Comparison of ENCODE assay signal across 29 cellular contexts in genomic region chr5:102617857-102618187, GRCh38.
DNase-seq lines count a peak whose midpoint lies in the region; ATAC-seq, FAIRE-seq and TF ChIP-seq lines count a peak whose summit lies in the region.
"Had no signal": no experiment of that assay in that cellular context is flagged by ENCODE, and none has a peak within 500 bp of the region (broad histone marks: within the 10 kb centered on the region; RNA-seq: fewer than 3 reads in every experiment).

No MANE protein-coding gene starts in this region.

- in situ Hi-C loops in G401 (cut with HindIII; ENCODE audit: low sequenced_read_pairs), result no loop called here

- H4K20me1 ChIP-seq in PC-3 (ENCODE audit: low read length) (no peaks in the 10 kb centered on the region), hepatocyte (ENCODE audit: insufficient read depth, poor library complexity, severe bottlenecking) (no peaks in the 10 kb centered on the region)

- H3K4me1 ChIP-seq in PC-3 (ENCODE audit: insufficient read depth, low read length) (no peaks in the 10 kb centered on the region), hepatocyte (ENCODE audit: insufficient read depth) (no peaks in the 10 kb centered on the region), sigmoid colon (peaks cover 0 to 30% (median 18%) of the 10 kb centered on the region in 4 donors)
- H3K4me1 ChIP-seq: foreskin keratinocyte, heart right ventricle, psoas muscle, upper lobe of left lung had no signal

- no peaks in the 10 kb centered on the region for H3K9me3 ChIP-seq in PC-3 (ENCODE audit: low read length)
- H3K9me3 ChIP-seq in hepatocyte (ENCODE audit: low read depth), result no peaks in the 10 kb centered on the region
- H3K9me3 ChIP-seq in sigmoid colon, result no peaks in the 10 kb centered on the region
- H3K9me3 ChIP-seq: heart right ventricle, psoas muscle, upper lobe of left lung had no signal

- WGBS in hepatocyte (ENCODE audit: low lambda C conversion rate, missing lambda C conversion rate), result 71% methylated on average over 1 of the region's 1 CpG
- 31 to 74% methylated on average over 1 of the region's 1 CpG for WGBS in sigmoid colon, 2 donors

- no peak overlapping the region for H3K4me2 ChIP-seq in PC-3 (ENCODE audit: low read length)
- no peak overlapping the region for H3K4me2 ChIP-seq in hepatocyte

- TF ChIP-seq POLR2A in sigmoid colon (IDR thresholded peaks at IDR 0.05), result no peak

- no peak for FAIRE-seq in urothelium cell line (lab: Jason Lieb, UNC)
- FAIRE-seq: GM12891, HTR-8/SVneo, kidney had no signal

- POLR2A ChIA-PET in PC-3 (lab: Charles Lee; ENCODE audit: unreplicated experiment), result no interaction called here

- intact Hi-C loops in PC-3 (cut with micrococcal nuclease), result loop anchor here (1.0 kb wide), 1 partner anchor 19 kb away; no protein-coding TSS in a partner anchor
- intact Hi-C loops in sigmoid colon (cut with DNase I), result no loop called here

- no TSS peak for BruUV-seq in PC-3 (replicated peaks; lab: Mats Ljungman, UMichigan)

- H3F3A ChIP-seq in PC-3 (ENCODE audit: low read length, unreplicated experiment), result no peaks in the 10 kb centered on the region

- no peaks in the 10 kb centered on the region for H3K36me3 ChIP-seq in PC-3 (ENCODE audit: low read depth, low read length)
- no peaks in the 10 kb centered on the region for H3K36me3 ChIP-seq in hepatocyte (replicated peaks; ENCODE audit: insufficient read depth, low read depth)
- H3K36me3 ChIP-seq in sigmoid colon, result no peaks in the 10 kb centered on the region
- H3K36me3 ChIP-seq: heart right ventricle, upper lobe of left lung had no signal

- peak; percentile 86 for ATAC-seq in PC-3
- ATAC-seq: activated naive CD4-positive, alpha-beta T cell treated with anti-CD3 and anti-CD28 coated beads, Interleukin-2, amount 50 U/mL, for 72 hours; foreskin keratinocyte; stimulated activated memory B cell treated with anti-CD40 and anti-IgM and Interleukin-4, amounts not matched to agents 10 μg/mL and 1 μg/mL and 100 μg/mL, for 72 hours had no signal

- no peaks in the 10 kb centered on the region for H3K27me3 ChIP-seq in PC-3 (ENCODE audit: low read length)
- H3K27me3 ChIP-seq in hepatocyte, result no peaks in the 10 kb centered on the region
- H3K27me3 ChIP-seq in sigmoid colon, result no peaks in the 10 kb centered on the region
- H3K27me3 ChIP-seq: heart right ventricle, upper lobe of left lung had no signal

- H3K9me2 ChIP-seq in PC-3 (replicated peaks; ENCODE audit: low read length), result 0 out of 2 replicates have a peak, but pooled peaks cover 4% of the 10 kb centered on the region
- H3K9me2 ChIP-seq in hepatocyte (replicated peaks; ENCODE audit: insufficient read depth), result no peaks in the 10 kb centered on the region

- H3K4me3 ChIP-seq in PC-3 (ENCODE audit: low read length) (no peak overlapping the region), hepatocyte (no peak overlapping the region), sigmoid colon (no peak overlapping the region)
- H3K4me3 ChIP-seq: heart right ventricle, psoas muscle, upper lobe of left lung had no signal

- H3K9ac ChIP-seq in PC-3 (ENCODE audit: low read length), result no peak overlapping the region

- CTCF ChIA-PET in PC-3 (lab: Charles Lee), result interaction anchor here (0.6 kb wide), 1 partner anchor 63 kb away, joined by 4 read pairs; no protein-coding TSS in a partner anchor

- no peak overlapping the region for H3K27ac ChIP-seq in PC-3 (ENCODE audit: low read length)
- no peak overlapping the region for H3K27ac ChIP-seq in hepatocyte
- H3K27ac ChIP-seq in sigmoid colon, result peak overlapping the region in 3 of 4 donors; percentile 31 to 63 (median 60)
- H3K27ac ChIP-seq: C4-2B, foreskin keratinocyte, psoas muscle, RWPE1, upper lobe of left lung, VCaP had no signal

- DNase-seq in G401 (ENCODE audit: low spot score) (peak; percentile 10), PC-3 (peak; percentile 43), hepatocyte (ENCODE audit: low spot score) (peak; percentile 44), sigmoid colon (peak; percentile 71), DMS79 treated with DMSO at 0.1 percent for 48 hours (lab: John Stamatoyannopoulos, UW) (no peak), NCI-H524 treated with DMSO at 0.1 percent for 48 hours (lab: John Stamatoyannopoulos, UW) (no peak), urothelium cell line (ENCODE audit: low spot score) (no peak), NCI-H510A treated with DMSO at 0.1 percent for 48 hours (lab: John Stamatoyannopoulos, UW) (no peak)
- DNase-seq: activated CD4-positive, alpha-beta T cell treated with anti-CD3 and anti-CD28 coated beads for 48 hours; effector CD8-positive, alpha-beta T cell; foreskin keratinocyte; heart right ventricle; kidney; naive B cell; NCI-H1105 treated with DMSO at 0.1 percent for 48 hours; NCI-H2029 treated with DMSO at 0.1 percent for 48 hours; NCI-H2227 treated with DMSO at 0.1 percent for 48 hours; psoas muscle; stimulated activated CD4-positive, alpha-beta T cell treated with anti-CD3 and anti-CD28 coated beads, Interleukin-15, amount 100 ng/mL, for 24 hours; substantia nigra; T1000; upper lobe of left lung had no signal

- H2AFZ ChIP-seq in PC-3 (ENCODE audit: low read length), result no peak overlapping the region
- no peak overlapping the region for H2AFZ ChIP-seq in hepatocyte

- TF ChIP-seq EP300 in sigmoid colon (IDR thresholded peaks at IDR 0.05), result no peak

- no peaks in the 10 kb centered on the region for H3K79me2 ChIP-seq in PC-3 (ENCODE audit: low read length)
- H3K79me2 ChIP-seq in hepatocyte, result no peaks in the 10 kb centered on the region

- no peak for TF ChIP-seq CTCF in PC-3 (conservative IDR thresholded peaks at IDR 0.05; ENCODE audit: low read depth, low read length)
- TF ChIP-seq CTCF in hepatocyte (IDR thresholded peaks at IDR 0.05; ENCODE audit: poor library complexity), result no peak
- no peak for TF ChIP-seq CTCF in sigmoid colon (IDR thresholded peaks at IDR 0.05)

Comparison
In these comparisons a context has a peak if more than half of its experiments do, and no peak if none do; other contexts are left out.
1. DNase-seq: peak in G401 (single experiment), PC-3 (single experiment), hepatocyte (single experiment) and sigmoid colon (single experiment); none in DMS79 treated with DMSO at 0.1 percent for 48 hours (single experiment), NCI-H524 treated with DMSO at 0.1 percent for 48 hours (single experiment), urothelium cell line (single experiment) and NCI-H510A treated with DMSO at 0.1 percent for 48 hours (single experiment).
2. H3K27ac ChIP-seq: peak in sigmoid colon (3 of 4); none in PC-3 (single experiment) and hepatocyte (single experiment).